In the genomic region with DNA sequence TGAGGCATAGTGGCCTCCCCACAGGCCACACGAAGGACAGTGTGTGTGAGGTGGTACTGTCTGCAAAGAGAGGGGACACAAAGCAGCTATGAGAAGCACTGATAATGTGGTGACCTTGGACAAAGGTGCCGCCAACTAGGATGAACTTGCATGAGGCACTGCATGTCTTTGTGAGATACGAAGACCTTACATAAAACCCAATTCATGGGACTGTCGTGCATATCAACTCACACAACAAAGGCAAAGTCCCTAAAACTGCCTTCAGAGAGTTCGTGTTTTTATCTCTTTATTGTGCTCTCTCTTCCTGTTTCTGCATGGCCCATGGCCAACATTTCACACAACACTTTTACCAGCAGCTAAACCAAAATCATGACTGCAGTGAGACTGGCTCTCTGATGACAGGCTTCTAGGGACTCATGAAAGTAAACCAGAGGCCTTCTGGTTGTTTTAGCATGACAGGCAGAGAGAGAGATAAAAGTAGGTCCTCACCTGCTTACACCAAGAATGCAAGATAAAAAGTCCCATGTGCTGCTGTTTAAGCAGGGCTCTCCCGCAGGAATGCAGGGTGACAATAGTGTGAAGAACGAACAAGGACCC, we compare ENCODE assay signal across 1 cellular context.
TF ChIP-seq lines count a peak whose summit lies in the region.

No MANE protein-coding gene starts in this region.

TF ChIP-seq in H1, 55 proteins besides CTCF, POLR2A, EP300 and RAD21 (continued from another document):
- TF ChIP-seq ATF3 (IDR thresholded peaks at IDR 0.05; ENCODE audit: insufficient read depth, low read depth, low read length), result no peak
- TF ChIP-seq TAF7 (optimal IDR thresholded peaks at IDR 0.05; ENCODE audit: borderline replicate concordance, low read depth, low read length), result no peak
- TF ChIP-seq TAF1 (IDR thresholded peaks at IDR 0.05; ENCODE audit: low read depth, low read length), result no peak
- TF ChIP-seq EGR1 (IDR thresholded peaks at IDR 0.05; ENCODE audit: borderline replicate concordance, low read depth, low read length), result no peak
- TF ChIP-seq CHD1 (IDR thresholded peaks at IDR 0.05; ENCODE audit: low read depth, low read length), result no peak
- TF ChIP-seq, protein P1, sequence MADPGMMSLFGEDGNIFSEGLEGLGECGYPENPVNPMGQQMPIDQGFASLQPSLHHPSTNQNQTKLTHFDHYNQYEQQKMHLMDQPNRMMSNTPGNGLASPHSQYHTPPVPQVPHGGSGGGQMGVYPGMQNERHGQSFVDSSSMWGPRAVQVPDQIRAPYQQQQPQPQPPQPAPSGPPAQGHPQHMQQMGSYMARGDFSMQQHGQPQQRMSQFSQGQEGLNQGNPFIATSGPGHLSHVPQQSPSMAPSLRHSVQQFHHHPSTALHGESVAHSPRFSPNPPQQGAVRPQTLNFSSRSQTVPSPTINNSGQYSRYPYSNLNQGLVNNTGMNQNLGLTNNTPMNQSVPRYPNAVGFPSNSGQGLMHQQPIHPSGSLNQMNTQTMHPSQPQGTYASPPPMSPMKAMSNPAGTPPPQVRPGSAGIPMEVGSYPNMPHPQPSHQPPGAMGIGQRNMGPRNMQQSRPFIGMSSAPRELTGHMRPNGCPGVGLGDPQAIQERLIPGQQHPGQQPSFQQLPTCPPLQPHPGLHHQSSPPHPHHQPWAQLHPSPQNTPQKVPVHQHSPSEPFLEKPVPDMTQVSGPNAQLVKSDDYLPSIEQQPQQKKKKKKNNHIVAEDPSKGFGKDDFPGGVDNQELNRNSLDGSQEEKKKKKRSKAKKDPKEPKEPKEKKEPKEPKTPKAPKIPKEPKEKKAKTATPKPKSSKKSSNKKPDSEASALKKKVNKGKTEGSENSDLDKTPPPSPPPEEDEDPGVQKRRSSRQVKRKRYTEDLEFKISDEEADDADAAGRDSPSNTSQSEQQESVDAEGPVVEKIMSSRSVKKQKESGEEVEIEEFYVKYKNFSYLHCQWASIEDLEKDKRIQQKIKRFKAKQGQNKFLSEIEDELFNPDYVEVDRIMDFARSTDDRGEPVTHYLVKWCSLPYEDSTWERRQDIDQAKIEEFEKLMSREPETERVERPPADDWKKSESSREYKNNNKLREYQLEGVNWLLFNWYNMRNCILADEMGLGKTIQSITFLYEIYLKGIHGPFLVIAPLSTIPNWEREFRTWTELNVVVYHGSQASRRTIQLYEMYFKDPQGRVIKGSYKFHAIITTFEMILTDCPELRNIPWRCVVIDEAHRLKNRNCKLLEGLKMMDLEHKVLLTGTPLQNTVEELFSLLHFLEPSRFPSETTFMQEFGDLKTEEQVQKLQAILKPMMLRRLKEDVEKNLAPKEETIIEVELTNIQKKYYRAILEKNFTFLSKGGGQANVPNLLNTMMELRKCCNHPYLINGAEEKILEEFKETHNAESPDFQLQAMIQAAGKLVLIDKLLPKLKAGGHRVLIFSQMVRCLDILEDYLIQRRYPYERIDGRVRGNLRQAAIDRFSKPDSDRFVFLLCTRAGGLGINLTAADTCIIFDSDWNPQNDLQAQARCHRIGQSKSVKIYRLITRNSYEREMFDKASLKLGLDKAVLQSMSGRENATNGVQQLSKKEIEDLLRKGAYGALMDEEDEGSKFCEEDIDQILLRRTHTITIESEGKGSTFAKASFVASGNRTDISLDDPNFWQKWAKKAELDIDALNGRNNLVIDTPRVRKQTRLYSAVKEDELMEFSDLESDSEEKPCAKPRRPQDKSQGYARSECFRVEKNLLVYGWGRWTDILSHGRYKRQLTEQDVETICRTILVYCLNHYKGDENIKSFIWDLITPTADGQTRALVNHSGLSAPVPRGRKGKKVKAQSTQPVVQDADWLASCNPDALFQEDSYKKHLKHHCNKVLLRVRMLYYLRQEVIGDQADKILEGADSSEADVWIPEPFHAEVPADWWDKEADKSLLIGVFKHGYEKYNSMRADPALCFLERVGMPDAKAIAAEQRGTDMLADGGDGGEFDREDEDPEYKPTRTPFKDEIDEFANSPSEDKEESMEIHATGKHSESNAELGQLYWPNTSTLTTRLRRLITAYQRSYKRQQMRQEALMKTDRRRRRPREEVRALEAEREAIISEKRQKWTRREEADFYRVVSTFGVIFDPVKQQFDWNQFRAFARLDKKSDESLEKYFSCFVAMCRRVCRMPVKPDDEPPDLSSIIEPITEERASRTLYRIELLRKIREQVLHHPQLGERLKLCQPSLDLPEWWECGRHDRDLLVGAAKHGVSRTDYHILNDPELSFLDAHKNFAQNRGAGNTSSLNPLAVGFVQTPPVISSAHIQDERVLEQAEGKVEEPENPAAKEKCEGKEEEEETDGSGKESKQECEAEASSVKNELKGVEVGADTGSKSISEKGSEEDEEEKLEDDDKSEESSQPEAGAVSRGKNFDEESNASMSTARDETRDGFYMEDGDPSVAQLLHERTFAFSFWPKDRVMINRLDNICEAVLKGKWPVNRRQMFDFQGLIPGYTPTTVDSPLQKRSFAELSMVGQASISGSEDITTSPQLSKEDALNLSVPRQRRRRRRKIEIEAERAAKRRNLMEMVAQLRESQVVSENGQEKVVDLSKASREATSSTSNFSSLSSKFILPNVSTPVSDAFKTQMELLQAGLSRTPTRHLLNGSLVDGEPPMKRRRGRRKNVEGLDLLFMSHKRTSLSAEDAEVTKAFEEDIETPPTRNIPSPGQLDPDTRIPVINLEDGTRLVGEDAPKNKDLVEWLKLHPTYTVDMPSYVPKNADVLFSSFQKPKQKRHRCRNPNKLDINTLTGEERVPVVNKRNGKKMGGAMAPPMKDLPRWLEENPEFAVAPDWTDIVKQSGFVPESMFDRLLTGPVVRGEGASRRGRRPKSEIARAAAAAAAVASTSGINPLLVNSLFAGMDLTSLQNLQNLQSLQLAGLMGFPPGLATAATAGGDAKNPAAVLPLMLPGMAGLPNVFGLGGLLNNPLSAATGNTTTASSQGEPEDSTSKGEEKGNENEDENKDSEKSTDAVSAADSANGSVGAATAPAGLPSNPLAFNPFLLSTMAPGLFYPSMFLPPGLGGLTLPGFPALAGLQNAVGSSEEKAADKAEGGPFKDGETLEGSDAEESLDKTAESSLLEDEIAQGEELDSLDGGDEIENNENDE (IDR thresholded peaks at IDR 0.05; ENCODE audit: insufficient replicate concordance, low read length), result no peak
